8 cellular contexts compared by ENCODE assay signal in the genomic region with DNA sequence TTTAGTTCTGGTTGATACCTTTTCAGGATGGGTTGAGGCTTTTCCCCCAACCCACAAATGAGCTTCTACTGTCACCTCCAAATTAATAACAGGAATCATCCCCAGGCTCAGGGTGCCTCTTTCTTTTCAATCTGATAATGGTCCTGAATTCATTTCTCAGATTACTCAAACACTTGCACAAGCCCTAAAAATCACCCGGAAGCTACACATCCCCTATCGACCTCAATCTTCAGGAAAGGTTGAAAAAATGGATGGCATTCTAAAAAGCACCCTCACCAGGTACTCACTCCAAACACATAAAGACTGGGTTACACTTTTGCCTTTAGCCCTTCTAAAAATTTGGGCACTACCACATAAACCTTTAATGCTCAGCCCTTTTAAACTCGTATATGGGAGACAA.
"Had no signal": no experiment of that assay in that cellular context is flagged by ENCODE, and none has a peak within 500 bp of the region (broad histone marks: within the 10 kb centered on the region; RNA-seq: fewer than 3 reads in every experiment).

No MANE protein-coding gene starts in this region.

- DNase-seq: GDM1, GF-D8 had no signal

- H3K4me3 ChIP-seq: GM12878 had no signal

- FAIRE-seq: G401.6, GM12878, GM12891, GM12892, GM18507, GM19239 had no signal
